ENCODE assay signal across 18 cellular contexts in genomic region chr9:126617740-126618133, GRCh38. TPM values are rescaled to one million over a fixed set of nuclear protein-coding genes. Genes with fewer than 3 reads are reported as not detected.
DNase-seq lines count a peak whose midpoint lies in the region; ATAC-seq and TF ChIP-seq lines count a peak whose summit lies in the region.
"Had no signal": no experiment of that assay in that cellular context is flagged by ENCODE, and none has a peak within 500 bp of the region (broad histone marks: within the 10 kb centered on the region; RNA-seq: fewer than 3 reads in every experiment).

No MANE protein-coding gene starts in this region.

- no peaks in the 10 kb centered on the region for H3K36me3 ChIP-seq in GM23338 (ENCODE audit: insufficient read depth)
- H3K36me3 ChIP-seq: BLaER1, SJSA1 had no signal

- ATAC-seq in GM23338: no peak
- ATAC-seq in WTC11: no peak
- ATAC-seq in activated CD4-positive, CD25-positive, alpha-beta regulatory T cell treated with anti-CD3 and anti-CD28 coated beads, Interleukin-2, amount 50 U/mL, for 24 hours: no peak
- ATAC-seq: CD8-positive, alpha-beta T cell had no signal

- no peak overlapping the region for H3K27ac Mint-ChIP-seq in GM23338
- H3K27ac Mint-ChIP-seq in WTC11: no peak overlapping the region
- no peak overlapping the region for H3K27ac Mint-ChIP-seq in activated CD4-positive, alpha-beta T cell treated with anti-CD3 and anti-CD28 coated beads, Interleukin-2, amount 10 ng/mL, durations not matched to agents 24 days and 14 days
- H3K27ac Mint-ChIP-seq: CD8-positive, alpha-beta T cell had no signal

- CTCF ChIA-PET in WTC11 (lab: Charles Lee): interaction anchor here (1.4 to 6.0 kb wide), 4 partner anchors 72 to 164 kb away, joined by 4 to 47 read pairs (median 14); no protein-coding TSS in a partner anchor

- H3K36me3 Mint-ChIP-seq in GM23338 (ENCODE audit: low read depth): no peaks in the 10 kb centered on the region
- no peaks in the 10 kb centered on the region for H3K36me3 Mint-ChIP-seq in WTC11
- no peaks in the 10 kb centered on the region for H3K36me3 Mint-ChIP-seq in activated CD4-positive, alpha-beta T cell treated with anti-CD3 and anti-CD28 coated beads, Interleukin-2, amount 10 ng/mL, durations not matched to agents 24 days and 14 days (ENCODE audit: low read depth)
- H3K36me3 Mint-ChIP-seq: CD8-positive, alpha-beta T cell had no signal

- no peak overlapping the region for H3K27ac ChIP-seq in GM23338 (ENCODE audit: low read depth)
- H3K27ac ChIP-seq: BLaER1, GM23248, SJSA1 had no signal

- H3K4me3 Mint-ChIP-seq in GM23338 (peak overlapping the region; percentile 66), WTC11 (peak overlapping the region; percentile 62)
- H3K4me3 Mint-ChIP-seq in activated CD4-positive, alpha-beta T cell treated with anti-CD3 and anti-CD28 coated beads, Interleukin-2, amount 10 ng/mL, durations not matched to agents 24 days and 14 days: no peak overlapping the region
- H3K4me3 Mint-ChIP-seq: CD8-positive, alpha-beta T cell had no signal

- no peaks in the 10 kb centered on the region for H3K79me2 ChIP-seq in GM23338 (replicated peaks; ENCODE audit: insufficient read depth)

- H2AFZ ChIP-seq in GM23338: no peak overlapping the region
- H2AFZ ChIP-seq: GM23248 had no signal

- H3K4me1 Mint-ChIP-seq in GM23338 (peaks cover 62% of the 10 kb centered on the region), WTC11 (peaks cover 71% of the 10 kb centered on the region)
- H3K4me1 Mint-ChIP-seq in activated CD4-positive, alpha-beta T cell treated with anti-CD3 and anti-CD28 coated beads, Interleukin-2, amount 10 ng/mL, durations not matched to agents 24 days and 14 days: peaks cover 4% of the 10 kb centered on the region

- H4K20me1 ChIP-seq in GM23338 (replicated peaks; ENCODE audit: insufficient read depth): peaks cover 18% of the 10 kb centered on the region

- H3K27me3 ChIP-seq in GM23338 (ENCODE audit: insufficient read depth): peaks cover 94% of the 10 kb centered on the region

- intact Hi-C loops in activated CD4-positive, alpha-beta T cell treated with anti-CD3 and anti-CD28 coated beads, Interleukin-2, amount 10 ng/mL, durations not matched to agents 24 days and 14 days (cut with micrococcal nuclease): no loop called here

- peaks cover 65% of the 10 kb centered on the region for H3K4me1 ChIP-seq in GM23338 (ENCODE audit: insufficient read depth)
- H3K4me1 ChIP-seq: SJSA1 had no signal

- DNase-seq in GM23338 (ENCODE audit: low spot score) (peak; percentile 37), WTC11 (ENCODE audit: low spot score) (no peak), left kidney (ENCODE audit: low read depth, low spot score) (peak; percentile 29), retina (peak; percentile 44), hypothalamus (lab: John Stamatoyannopoulos, UW) (no peak)
- DNase-seq in activated CD4-positive, alpha-beta T cell treated with anti-CD3 and anti-CD28 coated beads, Interleukin-2, amount 10 ng/mL, durations not matched to agents 24 days and 14 days: no peak
- DNase-seq: CD8-positive, alpha-beta T cell; DMS79 treated with DMSO at 0.1 percent for 48 hours; GM23248; KBM-7; NCI-H1092; NCI-H146; NCI-H2081; NCI-H748 treated with DMSO at 0.1 percent for 48 hours; RPMI8226 had no signal

- peaks cover 92% of the 10 kb centered on the region for H3K27me3 Mint-ChIP-seq in GM23338 (ENCODE audit: insufficient read depth, low read depth, poor library complexity)
- H3K27me3 Mint-ChIP-seq in WTC11 (ENCODE audit: low read depth): peaks cover 95% of the 10 kb centered on the region
- peaks cover 75% of the 10 kb centered on the region for H3K27me3 Mint-ChIP-seq in activated CD4-positive, alpha-beta T cell treated with anti-CD3 and anti-CD28 coated beads, Interleukin-2, amount 10 ng/mL, durations not matched to agents 24 days and 14 days

- H3K9me3 Mint-ChIP-seq in GM23338 (no peaks in the 10 kb centered on the region), WTC11 (no peaks in the 10 kb centered on the region)
- H3K9me3 Mint-ChIP-seq in activated CD4-positive, alpha-beta T cell treated with anti-CD3 and anti-CD28 coated beads, Interleukin-2, amount 10 ng/mL, durations not matched to agents 24 days and 14 days: no peaks in the 10 kb centered on the region
- H3K9me3 Mint-ChIP-seq: CD8-positive, alpha-beta T cell had no signal

- peaks cover 19% of the 10 kb centered on the region for H3F3A ChIP-seq in GM23338 (replicated peaks; ENCODE audit: low read depth)

- H3K9me2 ChIP-seq in GM23338 (ENCODE audit: insufficient read depth): no peaks in the 10 kb centered on the region

- H3K4me3 ChIP-seq in GM23338: peak overlapping the region; percentile 57
- H3K4me3 ChIP-seq: BLaER1, GM23248, SJSA1 had no signal

- H3K4me2 ChIP-seq in GM23338: peak overlapping the region; percentile 85
- H3K4me2 ChIP-seq: BLaER1 had no signal

- no peak for TF ChIP-seq CTCF in GM23338 (conservative IDR thresholded peaks at IDR 0.05; ENCODE audit: low read depth in 2 of 2)
- TF ChIP-seq CTCF in WTC11 (IDR thresholded peaks at IDR 0.05): no peak

- POLR2A ChIA-PET in WTC11 (lab: Charles Lee): interaction anchor here (0.6 kb wide), 1 partner anchor 61 kb away, joined by 6 read pairs; no protein-coding TSS in a partner anchor

TF ChIP-seq in GM23338, 12 proteins besides CTCF, POLR2A, EP300 and RAD21 (continues in another document):
- no peak for TF ChIP-seq ZNF331 (CRISPR knock-in tag; IDR thresholded peaks at IDR 0.05; ENCODE audit: low read depth)
- no peak for TF ChIP-seq JUNB (IDR thresholded peaks at IDR 0.05; ENCODE audit: unreplicated experiment)
- TF ChIP-seq NANOG (IDR thresholded peaks at IDR 0.05; ENCODE audit: borderline replicate concordance): no peak
- TF ChIP-seq EZH2 (IDR thresholded peaks at IDR 0.05; ENCODE audit: low read depth, unreplicated experiment): no peak
- TF ChIP-seq REST (IDR thresholded peaks at IDR 0.05; ENCODE audit: unreplicated experiment): no peak
- no peak for TF ChIP-seq POLR2AphosphoS5 (IDR thresholded peaks at IDR 0.05; ENCODE audit: low read depth)

TF ChIP-seq in WTC11, 78 proteins besides CTCF, POLR2A, EP300 and RAD21:
- no peak for TF ChIP-seq MXD4 (CRISPR knock-in tag; IDR thresholded peaks at IDR 0.05; ENCODE audit: borderline replicate concordance)

RNA-seq across cellular contexts. Expression of gene LMX1B, which starts 4.0 kb away (rescaled TPM):
- 0.21 TPM in 1 of 2 replicates, not detected in the other for total RNA-seq in GM23338 (2014; rRNA removed; shearing (Covaris generic))
- polyA plus RNA-seq in GM23338 (2016; fragmentation: Nextera tagmentation; extraction: Ambion mirVana): 0.05 and 0.08 TPM in 2 replicates
- 4.6 to 12.4 TPM (median 5.1 TPM) in 3 replicates for total RNA-seq in WTC11 (2021)
- total RNA-seq in activated CD4-positive, alpha-beta T cell treated with anti-CD3 and anti-CD28 coated beads, Interleukin-2, amount 10 ng/mL, durations not matched to agents 24 days and 14 days: not detected in 2 replicates
- total RNA-seq: CD8-positive, alpha-beta T cell; GM23248; SJSA1 had no signal
- polyA plus RNA-seq: GM23248 had no signal

Comparison
In these comparisons a context has a peak if more than half of its experiments do, and no peak if none do; other contexts are left out.
1. DNase-seq: peak in GM23338 (single experiment), left kidney (single experiment) and retina (single experiment); none in WTC11 (single experiment), hypothalamus (0 of 51) and activated CD4-positive, alpha-beta T cell treated with anti-CD3 and anti-CD28 coated beads, Interleukin-2, amount 10 ng/mL, durations not matched to agents 24 days and 14 days (single experiment).